ENCODE assay signal across 8 cellular contexts in the genomic region with DNA sequence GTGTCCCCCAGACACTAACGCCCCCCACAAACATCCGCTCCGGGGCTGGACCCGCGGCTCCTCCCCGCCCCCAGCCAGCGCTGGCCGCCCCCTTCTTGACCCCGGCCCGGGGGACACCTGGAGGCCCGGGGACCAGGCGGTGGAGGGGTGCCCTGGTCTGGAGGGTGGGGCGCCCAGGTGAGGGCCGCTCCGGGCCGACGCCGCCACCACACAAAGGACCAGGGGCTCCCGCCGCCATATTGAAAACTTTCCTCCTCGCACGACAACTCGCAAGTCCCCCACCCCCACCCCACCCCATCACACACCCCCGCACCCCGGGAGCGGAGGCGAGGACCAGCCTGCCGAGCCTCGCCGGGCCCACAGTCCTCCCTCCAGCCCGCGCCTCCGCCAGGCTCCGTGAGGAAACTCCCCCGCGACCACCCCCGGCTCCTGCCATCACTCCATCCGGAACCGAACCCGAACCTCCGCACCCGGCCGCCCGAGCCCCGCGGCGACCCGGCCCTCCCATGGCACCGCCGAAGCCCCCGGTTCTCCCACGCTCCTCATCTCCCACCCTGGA. TPM values are rescaled to one million over a fixed set of nuclear protein-coding genes. Genes with fewer than 3 reads are reported as not detected.
DNase-seq lines count a peak whose midpoint lies in the region; ATAC-seq and TF ChIP-seq lines count a peak whose summit lies in the region.

No MANE protein-coding gene starts in this region.

- peak overlapping the region; percentile 94 for H3K4me2 ChIP-seq in PC-3 (ENCODE audit: low read length)
- H3K4me2 ChIP-seq in parathyroid adenoma (ENCODE audit: low read length), result peak overlapping the region; percentile 81

- H3K27ac ChIP-seq in PC-3 (ENCODE audit: low read length) (peak overlapping the region; percentile 48), parathyroid adenoma (peak overlapping the region; percentile 59)

- peaks cover 63% of the 10 kb centered on the region for H3K4me1 Mint-ChIP-seq in activated naive CD4-positive, alpha-beta T cell treated with anti-CD3 and anti-CD28 coated beads for 36 hours (ENCODE audit: low read depth)

- POLR2A ChIA-PET in PC-3 (lab: Charles Lee; ENCODE audit: unreplicated experiment), result interaction anchor here (0.6 kb wide), 1 partner anchor 236 kb away, joined by 3 read pairs; no protein-coding TSS in a partner anchor

- BruUV-seq in PC-3 (replicated peaks; lab: Mats Ljungman, UMichigan), result no TSS peak

- peak overlapping the region; percentile 83 for H3K9ac ChIP-seq in PC-3 (ENCODE audit: low read length)
- peak overlapping the region; percentile 67 for H3K9ac ChIP-seq in parathyroid adenoma

- H3F3A ChIP-seq in PC-3 (ENCODE audit: low read length, unreplicated experiment), result no peaks in the 10 kb centered on the region

- intact Hi-C loops in PC-3 (cut with micrococcal nuclease), result loop anchor here (2.0 kb wide), 1 partner anchor 81 kb away; a partner anchor contains a TSS
- intact Hi-C loops in activated naive CD4-positive, alpha-beta T cell treated with anti-CD3 and anti-CD28 coated beads for 36 hours (cut with micrococcal nuclease), result loop anchor here (2.0 to 10.0 kb wide), 5 partner anchors 45 to 645 kb away; a partner anchor contains a TSS
- intact Hi-C loops in head of caudate nucleus (cut with DNase I), result no loop called here

- peak; percentile 83 for DNase-seq in GM13976 (ENCODE audit: low spot score)
- no peak for DNase-seq in PC-3
- peak; percentile 40 for DNase-seq in activated naive CD4-positive, alpha-beta T cell treated with anti-CD3 and anti-CD28 coated beads for 36 hours
- DNase-seq in head of caudate nucleus, result peak in 38 of 42 donors; percentile 6 to 68 (median 33)
- DNase-seq in NCI-H2029 (lab: John Stamatoyannopoulos, UW), result no peak

- no peaks in the 10 kb centered on the region for H3K27me3 Mint-ChIP-seq in activated naive CD4-positive, alpha-beta T cell treated with anti-CD3 and anti-CD28 coated beads for 36 hours (ENCODE audit: low read depth)

- H3K4me3 ChIP-seq in PC-3 (ENCODE audit: low read length) (peak overlapping the region; percentile 91), parathyroid adenoma (ENCODE audit: low read depth, low read length) (peak overlapping the region; percentile 91)

- peak overlapping the region; percentile 57 for H3K27ac Mint-ChIP-seq in activated naive CD4-positive, alpha-beta T cell treated with anti-CD3 and anti-CD28 coated beads for 36 hours

- H3K4me3 Mint-ChIP-seq in activated naive CD4-positive, alpha-beta T cell treated with anti-CD3 and anti-CD28 coated beads for 36 hours, result peak overlapping the region; percentile 89

- CTCF ChIA-PET in PC-3 (lab: Charles Lee), result no interaction called here
- CTCF ChIA-PET in activated naive CD4-positive, alpha-beta T cell treated with anti-CD3 and anti-CD28 coated beads for 36 hours (lab: Charles Lee), result interaction anchor here (0.6 kb wide), 1 partner anchor 62 kb away, joined by 4 read pairs; no protein-coding TSS in a partner anchor

- no peaks in the 10 kb centered on the region for H3K9me3 Mint-ChIP-seq in activated naive CD4-positive, alpha-beta T cell treated with anti-CD3 and anti-CD28 coated beads for 36 hours

- no peaks in the 10 kb centered on the region for H3K9me3 ChIP-seq in PC-3 (ENCODE audit: low read length)
- H3K9me3 ChIP-seq in parathyroid adenoma (ENCODE audit: control insufficient read depth, low read length), result no peaks in the 10 kb centered on the region

- H3K79me2 ChIP-seq in PC-3 (ENCODE audit: low read length) (peaks cover 57% of the 10 kb centered on the region), parathyroid adenoma (peaks cover 8% of the 10 kb centered on the region)

- no peaks in the 10 kb centered on the region for H4K20me1 ChIP-seq in PC-3 (ENCODE audit: low read length)

- H3K36me3 ChIP-seq in PC-3 (ENCODE audit: low read depth, low read length) (no peaks in the 10 kb centered on the region), parathyroid adenoma (ENCODE audit: control insufficient read depth, insufficient read depth, low read length) (no peaks in the 10 kb centered on the region)

- no peaks in the 10 kb centered on the region for H3K9me2 ChIP-seq in PC-3 (replicated peaks; ENCODE audit: low read length)

- peaks cover 4% of the 10 kb centered on the region for H3K36me3 Mint-ChIP-seq in activated naive CD4-positive, alpha-beta T cell treated with anti-CD3 and anti-CD28 coated beads for 36 hours (ENCODE audit: low read depth)

- peaks cover 51% of the 10 kb centered on the region for H3K4me1 ChIP-seq in PC-3 (ENCODE audit: insufficient read depth, low read length)
- peaks cover 7% of the 10 kb centered on the region for H3K4me1 ChIP-seq in parathyroid adenoma

- H3K27me3 ChIP-seq in PC-3 (ENCODE audit: low read length) (no peaks in the 10 kb centered on the region), parathyroid adenoma (ENCODE audit: control insufficient read depth, insufficient read depth, low read length) (no peaks in the 10 kb centered on the region)

- ATAC-seq in PC-3 (peak; percentile 1; the same call in 1 of the 2 replicates), HG03565 (IDR thresholded peaks at IDR 0.05; ENCODE audit: unreplicated experiment) (no peak), HG03097 (IDR thresholded peaks at IDR 0.05; ENCODE audit: low FRiP score, unreplicated experiment) (no peak)

- in situ Hi-C loops in GM13976 (cut with MboI; ENCODE audit: low sequenced_read_pairs, unreplicated experiment), result no loop called here

- H2AFZ ChIP-seq in PC-3 (ENCODE audit: low read length) (peak overlapping the region; percentile 75), parathyroid adenoma (peak overlapping the region; percentile 78)

- TF ChIP-seq CTCF in GM13976 (IDR thresholded peaks at IDR 0.05; ENCODE audit: borderline replicate concordance, control extremely low read depth, extremely low read depth, insufficient read depth, missing control alignments) (no peak), PC-3 (conservative IDR thresholded peaks at IDR 0.05; ENCODE audit: low read depth, low read length) (no peak), parathyroid adenoma (IDR thresholded peaks at IDR 0.05) (no peak)

RNA-seq across cellular contexts. Expression of a gene that starts 0.8 kb away (rescaled TPM):
- 41.4 and 42.6 TPM in 2 replicates for total RNA-seq in PC-3 (2014; rRNA removed)
- total RNA-seq in activated naive CD4-positive, alpha-beta T cell treated with anti-CD3 and anti-CD28 coated beads for 36 hours, result 10 to 100 TPM; 16.8 to 18.2 TPM

RNA-seq across cellular contexts. Expression of a gene that starts 3.3 kb away (rescaled TPM):
- 0.26 and 1.7 TPM in 2 replicates for total RNA-seq in PC-3 (2014; rRNA removed)
- under 1 TPM; 0.37 to 0.43 TPM for total RNA-seq in activated naive CD4-positive, alpha-beta T cell treated with anti-CD3 and anti-CD28 coated beads for 36 hours

Comparison
In these comparisons a context has a peak if more than half of its experiments do, and no peak if none do; other contexts are left out.
1. DNase-seq: peak in GM13976 (single experiment), activated naive CD4-positive, alpha-beta T cell treated with anti-CD3 and anti-CD28 coated beads for 36 hours (single experiment) and head of caudate nucleus (38 of 42); none in PC-3 (single experiment) and NCI-H2029 (single experiment).